In genomic region chr11:12287374-12288211, GRCh38 we compare ENCODE assay signal across 8 cellular contexts.
A peak's percentile ranks its signal among the peaks of the same experiment; 100 is the strongest.
DNase-seq lines count a peak whose midpoint lies in the region; ATAC-seq, FAIRE-seq and TF ChIP-seq lines count a peak whose summit lies in the region.

No MANE protein-coding gene starts in this region.

- no peaks in the 10 kb centered on the region for H4K20me1 ChIP-seq in fibroblast of lung (ENCODE audit: control insufficient read depth, extremely low read depth, insufficient read depth, low read length)

- peak; percentile 66 for FAIRE-seq in RCC 7860 (lab: Jason Lieb, UNC)

- H3K9me3 ChIP-seq in fibroblast of lung (ENCODE audit: control insufficient read depth, insufficient read depth, low read depth, low read length) (no peaks in the 10 kb centered on the region), ovary (no peaks in the 10 kb centered on the region)

- H2AFZ ChIP-seq in ACC112 (ENCODE audit: low read length, unreplicated experiment) (no peak overlapping the region), fibroblast of lung (ENCODE audit: low read length) (peak overlapping the region; percentile 40)

- peak overlapping the region; percentile 95 for H3K27ac ChIP-seq in ACC112 (ENCODE audit: low read depth, low read length)
- H3K27ac ChIP-seq in fibroblast of lung (ENCODE audit: insufficient read depth, low read length): peak overlapping the region; percentile 92
- peak overlapping the region in 1 of 2 donors; percentile 16 for H3K27ac ChIP-seq in ovary

- WGBS in ovary, 3 donors: 33 to 52% (median 39%) methylated on average over 13 of the region's 13 CpGs

- H3K4me1 ChIP-seq in ACC112 (ENCODE audit: control insufficient read depth, insufficient read depth, low read length, unreplicated experiment) (peaks cover 50% of the 10 kb centered on the region), fibroblast of lung (ENCODE audit: control insufficient read depth, extremely low read depth, insufficient read depth, low read length) (peaks cover 45% of the 10 kb centered on the region), ovary (ENCODE audit: insufficient read depth) (peaks cover 14% of the 10 kb centered on the region)

- H3K4me3 ChIP-seq in ACC112 (ENCODE audit: low read depth, low read length): peak overlapping the region; percentile 69
- no peak overlapping the region for H3K4me3 ChIP-seq in H7 (ENCODE audit: insufficient read depth, low read depth, low read length)
- peak overlapping the region; percentile 15 to 30 (median 23) for H3K4me3 ChIP-seq in fibroblast of lung (replicated peaks in 1 of 4; ENCODE audit: control extremely low read depth in 1 of 4, insufficient read depth in 1 of 4, low read depth in 3 of 4, low read length in 4 of 4)
- no peak overlapping the region for H3K4me3 ChIP-seq in ovary

- H3K9ac ChIP-seq in fibroblast of lung (ENCODE audit: insufficient read depth, low read length): peak overlapping the region; percentile 58

- intact Hi-C loops in ovary (cut with DNase I): loop anchor here in 2 of 4 donors (10.0 kb wide), 2 partner anchors 353 to 483 kb away; no protein-coding TSS in a partner anchor

- ATAC-seq in HG02852 (IDR thresholded peaks at IDR 0.05; ENCODE audit: unreplicated experiment) (no peak), GM21737 (IDR thresholded peaks at IDR 0.05; ENCODE audit: unreplicated experiment) (no peak), HG03469 (IDR thresholded peaks at IDR 0.05; ENCODE audit: unreplicated experiment) (no peak)

- no peak for TF ChIP-seq POLR2A in ovary (IDR thresholded peaks at IDR 0.05)

- peak overlapping the region; percentile 77 for H3K4me2 ChIP-seq in fibroblast of lung (ENCODE audit: extremely low read depth, insufficient read depth, low read length)

- TF ChIP-seq EP300 in ovary (IDR thresholded peaks at IDR 0.05): no peak

- H3K36me3 ChIP-seq in ACC112 (ENCODE audit: insufficient read depth, low read length) (no peaks in the 10 kb centered on the region), H7 (replicated peaks; ENCODE audit: control insufficient read depth, insufficient read depth, low read length) (no peaks in the 10 kb centered on the region), fibroblast of lung (ENCODE audit: control insufficient read depth, insufficient read depth, low read length) (no peaks in the 10 kb centered on the region), ovary (no peaks in the 10 kb centered on the region)

- TF ChIP-seq CTCF in fibroblast of lung (conservative IDR thresholded peaks at IDR 0.05 in 1 of 2, IDR thresholded peaks at IDR 0.05 in 1 of 2; ENCODE audit: low read depth in 1 of 2, low read length in 2 of 2) (peak; percentile 38 to 60), ovary (IDR thresholded peaks at IDR 0.05) (no peak)

- peak; percentile 85 for DNase-seq in H7
- peak; percentile 90 for DNase-seq in RCC 7860 (ENCODE audit: low spot score)
- DNase-seq in fibroblast of lung (ENCODE audit: low read depth in 2 of 2): peak; percentile 96 to 99
- peak; percentile 40 to 72 (median 67) for DNase-seq in ovary

- H3K27me3 ChIP-seq in ACC112 (ENCODE audit: insufficient read depth, low read length): no peaks in the 10 kb centered on the region
- H3K27me3 ChIP-seq in H7 (ENCODE audit: control insufficient read depth, insufficient read depth, low read length): no peaks in the 10 kb centered on the region
- H3K27me3 ChIP-seq in fibroblast of lung (ENCODE audit: control insufficient read depth, insufficient read depth, low read length): no peaks in the 10 kb centered on the region
- no peaks in the 10 kb centered on the region for H3K27me3 ChIP-seq in ovary

- H3K79me2 ChIP-seq in ACC112 (ENCODE audit: control insufficient read depth, insufficient read depth, low read length, unreplicated experiment): peaks cover 21% of the 10 kb centered on the region
- H3K79me2 ChIP-seq in fibroblast of lung (ENCODE audit: control insufficient read depth, insufficient read depth, low read length): no peaks in the 10 kb centered on the region

Comparison
In these comparisons a context has a peak if more than half of its experiments do, and no peak if none do; other contexts are left out.
1. H3K4me3 ChIP-seq: peak in ACC112 (single experiment) and fibroblast of lung (4 of 4); none in H7 (single experiment) and ovary (single experiment).
2. CTCF ChIP-seq: peak in fibroblast of lung (2 of 2); none in ovary (0 of 3).
3. Peak in every context shown above with its lines, with median percentiles within 50 percentile points of each other: DNase-seq.